1 cellular context compared by ENCODE assay signal in the genomic region with DNA sequence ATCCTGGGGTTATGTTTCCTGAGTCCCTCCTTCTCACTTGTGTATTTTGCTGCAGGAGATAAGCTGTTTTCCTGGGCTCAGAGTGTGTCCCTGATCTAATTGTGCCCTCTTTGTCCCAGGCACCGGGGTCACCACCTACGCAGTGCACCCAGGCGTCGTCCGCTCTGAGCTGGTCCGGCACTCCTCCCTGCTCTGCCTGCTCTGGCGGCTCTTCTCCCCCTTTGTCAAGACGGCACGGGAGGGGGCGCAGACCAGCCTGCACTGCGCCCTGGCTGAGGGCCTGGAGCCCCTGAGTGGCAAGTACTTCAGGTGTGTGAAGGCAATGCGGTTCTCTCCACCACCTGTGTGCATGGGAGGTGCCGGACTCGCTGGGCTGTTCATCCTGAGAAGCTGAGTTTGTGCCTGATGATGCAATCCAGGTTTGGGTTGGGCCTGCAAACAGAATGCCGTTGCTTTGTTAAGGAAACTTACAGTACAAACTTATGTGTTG.
TF ChIP-seq lines count a peak whose summit lies in the region.

No MANE protein-coding gene starts in this region.

TF ChIP-seq in HepG2, 621 proteins besides CTCF, POLR2A, EP300 and RAD21 (continued from another document):
- TF ChIP-seq, protein P1, sequence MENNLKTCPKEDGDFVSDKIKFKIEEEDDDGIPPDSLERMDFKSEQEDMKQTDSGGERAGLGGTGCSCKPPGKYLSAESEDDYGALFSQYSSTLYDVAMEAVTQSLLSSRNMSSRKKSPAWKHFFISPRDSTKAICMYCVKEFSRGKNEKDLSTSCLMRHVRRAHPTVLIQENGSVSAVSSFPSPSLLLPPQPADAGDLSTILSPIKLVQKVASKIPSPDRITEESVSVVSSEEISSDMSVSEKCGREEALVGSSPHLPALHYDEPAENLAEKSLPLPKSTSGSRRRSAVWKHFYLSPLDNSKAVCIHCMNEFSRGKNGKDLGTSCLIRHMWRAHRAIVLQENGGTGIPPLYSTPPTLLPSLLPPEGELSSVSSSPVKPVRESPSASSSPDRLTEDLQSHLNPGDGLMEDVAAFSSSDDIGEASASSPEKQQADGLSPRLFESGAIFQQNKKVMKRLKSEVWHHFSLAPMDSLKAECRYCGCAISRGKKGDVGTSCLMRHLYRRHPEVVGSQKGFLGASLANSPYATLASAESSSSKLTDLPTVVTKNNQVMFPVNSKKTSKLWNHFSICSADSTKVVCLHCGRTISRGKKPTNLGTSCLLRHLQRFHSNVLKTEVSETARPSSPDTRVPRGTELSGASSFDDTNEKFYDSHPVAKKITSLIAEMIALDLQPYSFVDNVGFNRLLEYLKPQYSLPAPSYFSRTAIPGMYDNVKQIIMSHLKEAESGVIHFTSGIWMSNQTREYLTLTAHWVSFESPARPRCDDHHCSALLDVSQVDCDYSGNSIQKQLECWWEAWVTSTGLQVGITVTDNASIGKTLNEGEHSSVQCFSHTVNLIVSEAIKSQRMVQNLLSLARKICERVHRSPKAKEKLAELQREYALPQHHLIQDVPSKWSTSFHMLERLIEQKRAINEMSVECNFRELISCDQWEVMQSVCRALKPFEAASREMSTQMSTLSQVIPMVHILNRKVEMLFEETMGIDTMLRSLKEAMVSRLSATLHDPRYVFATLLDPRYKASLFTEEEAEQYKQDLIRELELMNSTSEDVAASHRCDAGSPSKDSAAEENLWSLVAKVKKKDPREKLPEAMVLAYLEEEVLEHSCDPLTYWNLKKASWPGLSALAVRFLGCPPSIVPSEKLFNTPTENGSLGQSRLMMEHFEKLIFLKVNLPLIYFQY (CRISPR knock-in tag; IDR thresholded peaks at IDR 0.05; ENCODE audit: borderline replicate concordance), result peak; percentile 89; the same call in 1 of the 2 replicates
- TF ChIP-seq ZNF552 (CRISPR knock-in tag; IDR thresholded peaks at IDR 0.05; ENCODE audit: borderline replicate concordance) (peak; percentile 70; the same call in 1 of the 2 replicates), TEAD3 (CRISPR knock-in tag; optimal IDR thresholded peaks at IDR 0.05; ENCODE audit: borderline replicate concordance) (no peak), AHR (CRISPR knock-in tag; IDR thresholded peaks at IDR 0.05) (peak; percentile 70; the same call in 1 of the 2 replicates), MIER2 (CRISPR knock-in tag; IDR thresholded peaks at IDR 0.05) (0 out of 2 replicates have a peak, but pooled peaks have one; percentile 39), TBX2 (CRISPR knock-in tag; IDR thresholded peaks at IDR 0.05; ENCODE audit: borderline replicate concordance) (peak; percentile 73; the same call in 1 of the 2 replicates), ZNF10 (CRISPR knock-in tag; IDR thresholded peaks at IDR 0.05; ENCODE audit: borderline replicate concordance, low read depth) (no peak), PHF21A (CRISPR knock-in tag; IDR thresholded peaks at IDR 0.05) (peak; percentile 63; the same call in 1 of the 2 replicates), RXRA (CRISPR knock-in tag; IDR thresholded peaks at IDR 0.05) (peak; percentile 63; the same call in 1 of the 2 replicates), ZBTB7B (CRISPR knock-in tag; IDR thresholded peaks at IDR 0.05) (peak; percentile 69), TOPORS (CRISPR knock-in tag; IDR thresholded peaks at IDR 0.05) (0 out of 2 replicates have a peak, but pooled peaks have one; percentile 54), ZNF605 (CRISPR knock-in tag; IDR thresholded peaks at IDR 0.05) (peak; percentile 70; the same call in 1 of the 2 replicates)
- TF ChIP-seq, protein P2, sequence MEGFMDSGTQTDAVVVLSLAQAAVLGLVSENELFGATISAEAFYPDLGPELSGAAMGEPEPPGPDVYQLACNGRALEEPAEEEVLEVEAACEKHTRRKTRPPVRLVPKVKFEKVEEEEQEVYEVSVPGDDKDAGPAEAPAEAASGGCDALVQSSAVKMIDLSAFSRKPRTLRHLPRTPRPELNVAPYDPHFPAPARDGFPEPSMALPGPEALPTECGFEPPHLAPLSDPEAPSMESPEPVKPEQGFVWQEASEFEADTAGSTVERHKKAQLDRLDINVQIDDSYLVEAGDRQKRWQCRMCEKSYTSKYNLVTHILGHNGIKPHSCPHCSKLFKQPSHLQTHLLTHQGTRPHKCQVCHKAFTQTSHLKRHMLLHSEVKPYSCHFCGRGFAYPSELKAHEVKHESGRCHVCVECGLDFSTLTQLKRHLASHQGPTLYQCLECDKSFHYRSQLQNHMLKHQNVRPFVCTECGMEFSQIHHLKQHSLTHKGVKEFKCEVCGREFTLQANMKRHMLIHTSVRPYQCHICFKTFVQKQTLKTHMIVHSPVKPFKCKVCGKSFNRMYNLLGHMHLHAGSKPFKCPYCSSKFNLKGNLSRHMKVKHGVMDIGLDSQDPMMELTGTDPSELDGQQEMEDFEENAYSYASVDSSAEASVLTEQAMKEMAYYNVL (CRISPR knock-in tag; IDR thresholded peaks at IDR 0.05; ENCODE audit: borderline replicate concordance), result no peak; the same call in 1 of the 2 replicates
- TF ChIP-seq, protein P3, sequence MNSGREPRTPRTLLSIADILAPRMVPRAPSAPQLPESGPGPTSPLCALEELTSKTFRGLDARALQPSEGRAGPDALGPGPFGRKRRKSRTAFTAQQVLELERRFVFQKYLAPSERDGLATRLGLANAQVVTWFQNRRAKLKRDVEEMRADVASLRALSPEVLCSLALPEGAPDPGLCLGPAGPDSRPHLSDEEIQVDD (CRISPR knock-in tag; IDR thresholded peaks at IDR 0.05; ENCODE audit: borderline replicate concordance), result peak; percentile 75; the same call in 1 of the 2 replicates
- TF ChIP-seq, protein P4, sequence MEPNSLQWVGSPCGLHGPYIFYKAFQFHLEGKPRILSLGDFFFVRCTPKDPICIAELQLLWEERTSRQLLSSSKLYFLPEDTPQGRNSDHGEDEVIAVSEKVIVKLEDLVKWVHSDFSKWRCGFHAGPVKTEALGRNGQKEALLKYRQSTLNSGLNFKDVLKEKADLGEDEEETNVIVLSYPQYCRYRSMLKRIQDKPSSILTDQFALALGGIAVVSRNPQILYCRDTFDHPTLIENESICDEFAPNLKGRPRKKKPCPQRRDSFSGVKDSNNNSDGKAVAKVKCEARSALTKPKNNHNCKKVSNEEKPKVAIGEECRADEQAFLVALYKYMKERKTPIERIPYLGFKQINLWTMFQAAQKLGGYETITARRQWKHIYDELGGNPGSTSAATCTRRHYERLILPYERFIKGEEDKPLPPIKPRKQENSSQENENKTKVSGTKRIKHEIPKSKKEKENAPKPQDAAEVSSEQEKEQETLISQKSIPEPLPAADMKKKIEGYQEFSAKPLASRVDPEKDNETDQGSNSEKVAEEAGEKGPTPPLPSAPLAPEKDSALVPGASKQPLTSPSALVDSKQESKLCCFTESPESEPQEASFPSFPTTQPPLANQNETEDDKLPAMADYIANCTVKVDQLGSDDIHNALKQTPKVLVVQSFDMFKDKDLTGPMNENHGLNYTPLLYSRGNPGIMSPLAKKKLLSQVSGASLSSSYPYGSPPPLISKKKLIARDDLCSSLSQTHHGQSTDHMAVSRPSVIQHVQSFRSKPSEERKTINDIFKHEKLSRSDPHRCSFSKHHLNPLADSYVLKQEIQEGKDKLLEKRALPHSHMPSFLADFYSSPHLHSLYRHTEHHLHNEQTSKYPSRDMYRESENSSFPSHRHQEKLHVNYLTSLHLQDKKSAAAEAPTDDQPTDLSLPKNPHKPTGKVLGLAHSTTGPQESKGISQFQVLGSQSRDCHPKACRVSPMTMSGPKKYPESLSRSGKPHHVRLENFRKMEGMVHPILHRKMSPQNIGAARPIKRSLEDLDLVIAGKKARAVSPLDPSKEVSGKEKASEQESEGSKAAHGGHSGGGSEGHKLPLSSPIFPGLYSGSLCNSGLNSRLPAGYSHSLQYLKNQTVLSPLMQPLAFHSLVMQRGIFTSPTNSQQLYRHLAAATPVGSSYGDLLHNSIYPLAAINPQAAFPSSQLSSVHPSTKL (CRISPR knock-in tag; IDR thresholded peaks at IDR 0.05), result peak; percentile 67; the same call in 1 of the 2 replicates
